ENCODE assay signal across 1 cellular context in the genomic region with DNA sequence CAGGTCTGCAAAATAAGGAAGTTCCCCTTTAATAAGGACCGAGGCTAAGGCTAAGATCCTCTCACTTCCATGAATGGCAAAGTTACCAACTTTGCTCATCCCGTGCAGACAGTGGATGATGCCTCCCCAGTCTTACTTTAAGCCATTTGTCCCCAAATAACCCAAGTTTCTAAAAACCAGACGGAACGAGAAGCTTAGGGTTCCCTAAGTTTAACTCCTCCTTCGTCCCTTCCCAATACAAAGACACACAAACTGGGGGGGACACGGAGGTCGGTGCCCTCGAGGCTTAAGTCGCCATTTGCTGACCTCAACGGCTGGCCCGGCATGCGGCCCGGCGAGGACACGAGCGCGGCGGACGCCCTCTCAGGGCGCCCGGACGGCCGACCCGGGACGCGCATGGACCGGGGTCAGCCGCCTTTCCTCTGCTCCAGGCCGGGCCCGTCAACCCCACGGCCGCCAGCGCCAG.
A peak's percentile ranks its signal among the peaks of the same experiment; 100 is the strongest.
TF ChIP-seq lines count a peak whose summit lies in the region.

No MANE protein-coding gene starts in this region.

TF ChIP-seq in K562, 482 proteins besides CTCF, POLR2A, EP300 and RAD21 (continued from another document and continues in another):
- TF ChIP-seq, protein P1, sequence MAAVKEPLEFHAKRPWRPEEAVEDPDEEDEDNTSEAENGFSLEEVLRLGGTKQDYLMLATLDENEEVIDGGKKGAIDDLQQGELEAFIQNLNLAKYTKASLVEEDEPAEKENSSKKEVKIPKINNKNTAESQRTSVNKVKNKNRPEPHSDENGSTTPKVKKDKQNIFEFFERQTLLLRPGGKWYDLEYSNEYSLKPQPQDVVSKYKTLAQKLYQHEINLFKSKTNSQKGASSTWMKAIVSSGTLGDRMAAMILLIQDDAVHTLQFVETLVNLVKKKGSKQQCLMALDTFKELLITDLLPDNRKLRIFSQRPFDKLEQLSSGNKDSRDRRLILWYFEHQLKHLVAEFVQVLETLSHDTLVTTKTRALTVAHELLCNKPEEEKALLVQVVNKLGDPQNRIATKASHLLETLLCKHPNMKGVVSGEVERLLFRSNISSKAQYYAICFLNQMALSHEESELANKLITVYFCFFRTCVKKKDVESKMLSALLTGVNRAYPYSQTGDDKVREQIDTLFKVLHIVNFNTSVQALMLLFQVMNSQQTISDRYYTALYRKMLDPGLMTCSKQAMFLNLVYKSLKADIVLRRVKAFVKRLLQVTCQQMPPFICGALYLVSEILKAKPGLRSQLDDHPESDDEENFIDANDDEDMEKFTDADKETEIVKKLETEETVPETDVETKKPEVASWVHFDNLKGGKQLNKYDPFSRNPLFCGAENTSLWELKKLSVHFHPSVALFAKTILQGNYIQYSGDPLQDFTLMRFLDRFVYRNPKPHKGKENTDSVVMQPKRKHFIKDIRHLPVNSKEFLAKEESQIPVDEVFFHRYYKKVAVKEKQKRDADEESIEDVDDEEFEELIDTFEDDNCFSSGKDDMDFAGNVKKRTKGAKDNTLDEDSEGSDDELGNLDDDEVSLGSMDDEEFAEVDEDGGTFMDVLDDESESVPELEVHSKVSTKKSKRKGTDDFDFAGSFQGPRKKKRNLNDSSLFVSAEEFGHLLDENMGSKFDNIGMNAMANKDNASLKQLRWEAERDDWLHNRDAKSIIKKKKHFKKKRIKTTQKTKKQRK (IDR thresholded peaks at IDR 0.05; ENCODE audit: borderline replicate concordance, low read depth, low read length) = no peak
- TF ChIP-seq, protein P2, sequence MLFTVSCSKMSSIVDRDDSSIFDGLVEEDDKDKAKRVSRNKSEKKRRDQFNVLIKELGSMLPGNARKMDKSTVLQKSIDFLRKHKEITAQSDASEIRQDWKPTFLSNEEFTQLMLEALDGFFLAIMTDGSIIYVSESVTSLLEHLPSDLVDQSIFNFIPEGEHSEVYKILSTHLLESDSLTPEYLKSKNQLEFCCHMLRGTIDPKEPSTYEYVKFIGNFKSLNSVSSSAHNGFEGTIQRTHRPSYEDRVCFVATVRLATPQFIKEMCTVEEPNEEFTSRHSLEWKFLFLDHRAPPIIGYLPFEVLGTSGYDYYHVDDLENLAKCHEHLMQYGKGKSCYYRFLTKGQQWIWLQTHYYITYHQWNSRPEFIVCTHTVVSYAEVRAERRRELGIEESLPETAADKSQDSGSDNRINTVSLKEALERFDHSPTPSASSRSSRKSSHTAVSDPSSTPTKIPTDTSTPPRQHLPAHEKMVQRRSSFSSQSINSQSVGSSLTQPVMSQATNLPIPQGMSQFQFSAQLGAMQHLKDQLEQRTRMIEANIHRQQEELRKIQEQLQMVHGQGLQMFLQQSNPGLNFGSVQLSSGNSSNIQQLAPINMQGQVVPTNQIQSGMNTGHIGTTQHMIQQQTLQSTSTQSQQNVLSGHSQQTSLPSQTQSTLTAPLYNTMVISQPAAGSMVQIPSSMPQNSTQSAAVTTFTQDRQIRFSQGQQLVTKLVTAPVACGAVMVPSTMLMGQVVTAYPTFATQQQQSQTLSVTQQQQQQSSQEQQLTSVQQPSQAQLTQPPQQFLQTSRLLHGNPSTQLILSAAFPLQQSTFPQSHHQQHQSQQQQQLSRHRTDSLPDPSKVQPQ (CRISPR knock-in tag; IDR thresholded peaks at IDR 0.05; ENCODE audit: borderline replicate concordance) = no peak
- TF ChIP-seq, protein P3, sequence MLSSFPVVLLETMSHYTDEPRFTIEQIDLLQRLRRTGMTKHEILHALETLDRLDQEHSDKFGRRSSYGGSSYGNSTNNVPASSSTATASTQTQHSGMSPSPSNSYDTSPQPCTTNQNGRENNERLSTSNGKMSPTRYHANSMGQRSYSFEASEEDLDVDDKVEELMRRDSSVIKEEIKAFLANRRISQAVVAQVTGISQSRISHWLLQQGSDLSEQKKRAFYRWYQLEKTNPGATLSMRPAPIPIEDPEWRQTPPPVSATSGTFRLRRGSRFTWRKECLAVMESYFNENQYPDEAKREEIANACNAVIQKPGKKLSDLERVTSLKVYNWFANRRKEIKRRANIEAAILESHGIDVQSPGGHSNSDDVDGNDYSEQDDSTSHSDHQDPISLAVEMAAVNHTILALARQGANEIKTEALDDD (IDR thresholded peaks at IDR 0.05) = no peak
- TF ChIP-seq BCLAF1 (IDR thresholded peaks at IDR 0.05; ENCODE audit: borderline replicate concordance in 1 of 2, control insufficient read depth in 1 of 2, low read depth in 2 of 2, low read length in 1 of 2) (no peak), SOX6 (IDR thresholded peaks at IDR 0.05) (peak; percentile 17), ILF3 (IDR thresholded peaks at IDR 0.05; ENCODE audit: borderline replicate concordance) (no peak), POLR3A (IDR thresholded peaks at IDR 0.05; ENCODE audit: borderline replicate concordance, extremely low read depth, insufficient read depth, insufficient read length) (no peak), RBM39 (optimal IDR thresholded peaks at IDR 0.05; ENCODE audit: low read depth, low read length) (no peak), E2F3 (CRISPR knock-in tag; IDR thresholded peaks at IDR 0.05) (peak; percentile 70; the same call in 1 of the 2 replicates), ZNF124 (CRISPR knock-in tag; IDR thresholded peaks at IDR 0.05) (no peak), PTTG1 (tag; IDR thresholded peaks at IDR 0.05; ENCODE audit: low read depth) (no peak), ZBTB40 (IDR thresholded peaks at IDR 0.05) (peak; percentile 7; the same call in 1 of the 2 replicates), ZBTB40 (CRISPR knock-in tag; IDR thresholded peaks at IDR 0.05) (no peak), TCFL5 (CRISPR knock-in tag; conservative IDR thresholded peaks at IDR 0.05) (no peak), CREM (IDR thresholded peaks at IDR 0.05; ENCODE audit: low read depth) (peak; percentile 75), DMBX1 (CRISPR knock-in tag; IDR thresholded peaks at IDR 0.05; ENCODE audit: borderline replicate concordance) (0 out of 2 replicates have a peak, but pooled peaks have one; percentile 36), ZNF175 (CRISPR knock-in tag; IDR thresholded peaks at IDR 0.05; ENCODE audit: low read depth) (0 out of 2 replicates have a peak, but pooled peaks have one; percentile 34), TBL1XR1 (IDR thresholded peaks at IDR 0.05; ENCODE audit: low read length in 2 of 2) (no peak), GABPB2 (CRISPR knock-in tag; conservative IDR thresholded peaks at IDR 0.05) (no peak), ZFP91 (CRISPR knock-in tag; IDR thresholded peaks at IDR 0.05) (peak; percentile 85), FOXA1 (IDR thresholded peaks at IDR 0.05; ENCODE audit: borderline replicate concordance) (no peak), ZNF76 (CRISPR knock-in tag; IDR thresholded peaks at IDR 0.05; ENCODE audit: borderline replicate concordance) (0 out of 2 replicates have a peak, but pooled peaks have one; percentile 11), ATF2 (CRISPR knock-in tag; IDR thresholded peaks at IDR 0.05) (0 out of 2 replicates have a peak, but pooled peaks have one; percentile 19), JUN (IDR thresholded peaks at IDR 0.05; ENCODE audit: borderline replicate concordance, low read depth, low read length) (no peak), JUN (CRISPR knock-in tag; IDR thresholded peaks at IDR 0.05; ENCODE audit: borderline replicate concordance) (no peak), POLR2AphosphoS2 (IDR thresholded peaks at IDR 0.05; ENCODE audit: low read length) (no peak), ELK1 (CRISPR knock-in tag; IDR thresholded peaks at IDR 0.05) (no peak)
